8 cellular contexts compared by ENCODE assay signal in the genomic region with DNA sequence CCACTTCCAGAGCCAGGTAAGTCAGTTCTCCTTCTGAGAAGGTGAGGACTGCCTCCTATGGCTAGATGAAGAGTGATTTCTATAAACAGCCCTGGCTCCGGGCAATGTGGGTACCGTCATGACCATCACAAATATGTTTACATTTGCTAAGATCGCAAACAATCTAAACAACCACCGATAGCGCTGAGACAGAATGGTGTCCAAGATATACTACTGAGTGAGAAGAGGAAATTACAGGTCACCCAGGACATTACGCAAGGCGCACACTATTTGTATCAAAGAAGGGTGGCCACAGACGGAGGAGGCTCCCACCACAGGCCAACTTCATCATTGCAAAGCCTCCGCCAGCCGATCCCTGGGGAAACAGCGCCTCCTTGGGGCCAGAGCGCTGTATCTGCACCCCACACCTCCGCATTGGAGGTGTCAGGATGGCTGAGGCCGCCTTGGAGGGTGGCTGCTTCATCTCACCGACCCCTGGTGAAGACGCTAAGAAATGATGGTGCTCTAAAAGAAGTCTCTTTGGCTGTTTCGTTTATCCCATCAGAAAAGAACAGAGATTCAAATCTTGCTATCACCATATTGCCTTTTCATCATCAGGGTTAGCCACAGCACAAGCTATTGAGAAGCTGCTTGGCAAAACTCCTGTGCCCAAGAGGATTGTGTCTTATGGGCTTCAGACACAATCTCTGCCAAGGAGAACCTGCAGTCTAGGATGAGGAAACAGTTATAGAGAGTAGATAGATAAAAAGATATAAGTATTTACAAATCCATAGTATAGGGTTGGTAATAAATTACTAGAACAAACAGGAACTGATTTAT. TPM values are rescaled to one million over a fixed set of nuclear protein-coding genes. Genes with fewer than 3 reads are reported as not detected.
DNase-seq lines count a peak whose midpoint lies in the region; ATAC-seq and TF ChIP-seq lines count a peak whose summit lies in the region.

No MANE protein-coding gene starts in this region.

- POLR2A ChIA-PET in CD4-positive, alpha-beta T cell (lab: Charles Lee) = no interaction called here

- CTCF ChIA-PET in CD4-positive, alpha-beta T cell (lab: Charles Lee) = no interaction called here

- peaks cover 26% of the 10 kb centered on the region for H3K27me3 Mint-ChIP-seq in CD4-positive, alpha-beta T cell

- DNase-seq in CD4-positive, alpha-beta T cell = peak in 8 of 10 experiments; percentile 8 to 67 (median 28)
- DNase-seq in HS-27A (ENCODE audit: low read depth) (peak; percentile 8), SKM-1 (lab: John Stamatoyannopoulos, UW; ENCODE audit: unreplicated experiment) (peak; percentile 92), amniotic epithelial cell (ENCODE audit: low read depth) (peak; percentile 51), inferior parietal cortex (ENCODE audit: extremely low spot score) (peak; percentile 14), DMS153 treated with DMSO at 0.1 percent for 48 hours (lab: John Stamatoyannopoulos, UW; ENCODE audit: unreplicated experiment) (no peak), kidney glomerular epithelial cell (lab: John Stamatoyannopoulos, UW) (no peak)
- peak; percentile 19 for DNase-seq in stimulated activated CD8-positive, alpha-beta memory T cell treated with anti-CD3 and anti-CD28 coated beads, Interleukin-12 subunit alpha, Interleukin-12 subunit beta, amount 100 ng/mL, for 24 hours (ENCODE audit: extremely low read depth)

- H3K4me3 Mint-ChIP-seq in CD4-positive, alpha-beta T cell = no peak overlapping the region

- H3K27ac ChIP-seq in CD4-positive, alpha-beta T cell (ENCODE audit: low read depth, low read length) = no peak overlapping the region

- H3K4me1 Mint-ChIP-seq in CD4-positive, alpha-beta T cell (ENCODE audit: low read depth) = no peaks in the 10 kb centered on the region

- no peaks in the 10 kb centered on the region for H3K27me3 ChIP-seq in CD4-positive, alpha-beta T cell (ENCODE audit: control insufficient read depth, insufficient read depth, low read length)

- H3K36me3 Mint-ChIP-seq in CD4-positive, alpha-beta T cell (ENCODE audit: low read depth) = no peaks in the 10 kb centered on the region

- intact Hi-C loops in CD4-positive, alpha-beta T cell (cut with DNase I, micrococcal nuclease) = no loop called here

- no peak overlapping the region for H3K27ac Mint-ChIP-seq in CD4-positive, alpha-beta T cell

- H3K9me3 ChIP-seq in CD4-positive, alpha-beta T cell (ENCODE audit: control insufficient read depth, low read length) = no peaks in the 10 kb centered on the region

- peak; percentile 85 for ATAC-seq in CD4-positive, alpha-beta T cell (ENCODE audit: poor library complexity)

- TF ChIP-seq CTCF in CD4-positive, alpha-beta T cell (IDR thresholded peaks at IDR 0.05) = peak; percentile 37

- no peaks in the 10 kb centered on the region for H3K9me3 Mint-ChIP-seq in CD4-positive, alpha-beta T cell

RNA-seq across cellular contexts. Expression of gene ASRGL1, which starts 12.3 kb away (rescaled TPM):
- under 1 TPM; 0.74 to 0.81 TPM for total RNA-seq in CD4-positive, alpha-beta T cell

RNA-seq across cellular contexts. Expression of gene SCGB1D4, which starts 26.1 kb away (rescaled TPM):
- not detected for total RNA-seq in CD4-positive, alpha-beta T cell

RNA-seq across cellular contexts. Expression of gene SCGB2A2, which starts 55.0 kb away (rescaled TPM):
- total RNA-seq in CD4-positive, alpha-beta T cell = not detected

Comparison
In these comparisons a context has a peak if more than half of its experiments do, and no peak if none do; other contexts are left out.
1. DNase-seq: peak in CD4-positive, alpha-beta T cell (8 of 10), HS-27A (single experiment), SKM-1 (single experiment), amniotic epithelial cell (single experiment), inferior parietal cortex (single experiment) and stimulated activated CD8-positive, alpha-beta memory T cell treated with anti-CD3 and anti-CD28 coated beads, Interleukin-12 subunit alpha, Interleukin-12 subunit beta, amount 100 ng/mL, for 24 hours (single experiment); none in DMS153 treated with DMSO at 0.1 percent for 48 hours (single experiment) and kidney glomerular epithelial cell (single experiment).